Comparison of ENCODE assay signal across 11 cellular contexts in genomic region chr5:142685418-142686209, GRCh38. TPM values are rescaled to one million over a fixed set of nuclear protein-coding genes. Genes with fewer than 3 reads are reported as not detected.
A peak's percentile ranks its signal among the peaks of the same experiment; 100 is the strongest.
DNase-seq lines count a peak whose midpoint lies in the region; ATAC-seq and TF ChIP-seq lines count a peak whose summit lies in the region.
"Had no signal": no experiment of that assay in that cellular context is flagged by ENCODE, and none has a peak within 500 bp of the region (broad histone marks: within the 10 kb centered on the region; RNA-seq: fewer than 3 reads in every experiment).

Gene FGF1 (minus strand): TSS chr5:142686090. CDS start chr5:142614127, 71,963 bp downstream.

- H3K27ac ChIP-seq in HUES64 (ENCODE audit: low read depth, low read length): peak within 1 kb of the TSS; percentile 73; the same call in 1 of the 2 replicates
- no peak within 1 kb of the TSS for H3K27ac ChIP-seq in brain microvascular endothelial cell
- peak within 1 kb of the TSS; percentile 55 for H3K27ac ChIP-seq in iPS-18a (ENCODE audit: low read length)
- peak within 1 kb of the TSS; percentile 90 for H3K27ac ChIP-seq in smooth muscle cell (ENCODE audit: low read depth)

- H3K4me3 Mint-ChIP-seq in T-helper 2 cell treated with Interferon-gamma antibody and Interleukin-4, amounts not matched to agents 5 μg/mL and 100 μg/mL, for 36 hours: no peak within 1 kb of the TSS

- DNase-seq in brain microvascular endothelial cell (peak; percentile 76), smooth muscle cell (lab: John Stamatoyannopoulos, UW; ENCODE audit: unreplicated experiment) (no peak), NCI-H1694 (lab: John Stamatoyannopoulos, UW) (no peak), SW 1271 (lab: John Stamatoyannopoulos, UW) (no peak)
- no peak for DNase-seq in T-helper 2 cell treated with Interferon-gamma antibody and Interleukin-4, amounts not matched to agents 5 μg/mL and 100 μg/mL, for 36 hours (ENCODE audit: low spot score)
- DNase-seq: activated CD4-positive, alpha-beta T cell treated with anti-CD3 and anti-CD28 coated beads, Interleukin-2, amount 50 U/mL, for 1 hour; erythroblast; stimulated activated CD4-positive, alpha-beta T cell treated with anti-CD3 and anti-CD28 coated beads, Interleukin-12 subunit alpha, Interleukin-12 subunit beta, amount 100 ng/mL, for 4 hours had no signal

- TF ChIP-seq CTCF in brain microvascular endothelial cell (IDR thresholded peaks at IDR 0.05; ENCODE audit: low read depth, low read length, missing control alignments) (no peak), smooth muscle cell (IDR thresholded peaks at IDR 0.05; ENCODE audit: borderline replicate concordance, insufficient read depth, poor library complexity, severe bottlenecking) (no peak)

- H3K9me3 Mint-ChIP-seq in T-helper 2 cell treated with Interferon-gamma antibody and Interleukin-4, amounts not matched to agents 5 μg/mL and 100 μg/mL, for 36 hours: no peaks in the 10 kb centered on the region

- no peak for ATAC-seq in GM19463 (IDR thresholded peaks at IDR 0.05; ENCODE audit: unreplicated experiment)

- no peak within 1 kb of the TSS for H3K27ac Mint-ChIP-seq in T-helper 2 cell treated with Interferon-gamma antibody and Interleukin-4, amounts not matched to agents 5 μg/mL and 100 μg/mL, for 36 hours

- no peak within 1 kb of the TSS for H3K4me3 ChIP-seq in HUES64 (ENCODE audit: low read length)
- no peak within 1 kb of the TSS for H3K4me3 ChIP-seq in brain microvascular endothelial cell (ENCODE audit: low read depth, low read length)
- H3K4me3 ChIP-seq in iPS-18a (ENCODE audit: low read length): peak within 1 kb of the TSS; percentile 10
- no peak within 1 kb of the TSS for H3K4me3 ChIP-seq in smooth muscle cell

- peaks cover 11% of the 10 kb centered on the region for H3K27me3 Mint-ChIP-seq in T-helper 2 cell treated with Interferon-gamma antibody and Interleukin-4, amounts not matched to agents 5 μg/mL and 100 μg/mL, for 36 hours (ENCODE audit: low read depth)

- H3K36me3 ChIP-seq in HUES64 (ENCODE audit: insufficient read depth, low read length) (no peaks in the 10 kb centered on the region), brain microvascular endothelial cell (replicated peaks) (no peaks in the 10 kb centered on the region), iPS-18a (ENCODE audit: control insufficient read depth, low read depth, low read length) (no peaks in the 10 kb centered on the region), smooth muscle cell (ENCODE audit: low read depth) (no peaks in the 10 kb centered on the region)

- H3K36me3 Mint-ChIP-seq in T-helper 2 cell treated with Interferon-gamma antibody and Interleukin-4, amounts not matched to agents 5 μg/mL and 100 μg/mL, for 36 hours (ENCODE audit: low read depth): no peaks in the 10 kb centered on the region

- H3K27me3 ChIP-seq in HUES64 (ENCODE audit: insufficient read depth, low read length) (no peaks in the 10 kb centered on the region), brain microvascular endothelial cell (replicated peaks) (no peaks in the 10 kb centered on the region), iPS-18a (ENCODE audit: control insufficient read depth, insufficient read depth, low read length) (no peaks in the 10 kb centered on the region), smooth muscle cell (ENCODE audit: low read depth) (no peaks in the 10 kb centered on the region)

- no peaks in the 10 kb centered on the region for H4K20me1 ChIP-seq in smooth muscle cell (ENCODE audit: low read depth)

- in situ Hi-C loops in brain microvascular endothelial cell (cut with HindIII; ENCODE audit: low pct_ligation_motif_present, low sequenced_read_pairs): no loop called here

- peak within 1 kb of the TSS; percentile 67 for H3K4me2 ChIP-seq in smooth muscle cell

- H3K4me1 Mint-ChIP-seq in T-helper 2 cell treated with Interferon-gamma antibody and Interleukin-4, amounts not matched to agents 5 μg/mL and 100 μg/mL, for 36 hours (ENCODE audit: low read depth): no peaks in the 10 kb centered on the region

- H3K9ac ChIP-seq in HUES64 (ENCODE audit: low read depth, low read length): no peak within 1 kb of the TSS
- no peak within 1 kb of the TSS for H3K9ac ChIP-seq in iPS-18a (ENCODE audit: low read length)
- peak within 1 kb of the TSS; percentile 74 for H3K9ac ChIP-seq in smooth muscle cell (ENCODE audit: low read depth)

- H3K9me3 ChIP-seq in HUES64 (ENCODE audit: insufficient read depth, low read depth, low read length) (no peaks in the 10 kb centered on the region), iPS-18a (ENCODE audit: control insufficient read depth, low read depth, low read length) (no peaks in the 10 kb centered on the region), smooth muscle cell (replicated peaks; ENCODE audit: low read depth) (no peaks in the 10 kb centered on the region)

- no peaks in the 10 kb centered on the region for H3K79me2 ChIP-seq in smooth muscle cell (ENCODE audit: low read depth)

- 80% methylated on average over 12 of the region's 12 CpGs for WGBS in HUES64
- WGBS in smooth muscle cell (ENCODE audit: low lambda C conversion rate): 45% methylated on average over 12 of the region's 12 CpGs

- H3K4me1 ChIP-seq in HUES64 (ENCODE audit: insufficient read depth, low read length) (peaks cover 39% of the 10 kb centered on the region), iPS-18a (ENCODE audit: control insufficient read depth, low read depth, low read length) (peaks cover 39% of the 10 kb centered on the region), smooth muscle cell (ENCODE audit: low read depth) (peaks cover 15% of the 10 kb centered on the region)

- H3F3A ChIP-seq in smooth muscle cell (ENCODE audit: low read depth): peaks cover 26% of the 10 kb centered on the region

- H2AFZ ChIP-seq in smooth muscle cell (ENCODE audit: low read depth): no peak within 1 kb of the TSS

RNA-seq across cellular contexts. Expression of gene FGF1, which starts in this region (rescaled TPM):
- 0.40 TPM for polyA plus RNA-seq in HUES64 (2013, experiment 1 of 2)
- polyA plus RNA-seq in HUES64 (2013, experiment 2 of 2): 0.57 TPM
- total RNA-seq in smooth muscle cell: 36.5 and 111 TPM in 2 replicates
- polyA plus RNA-seq in smooth muscle cell: 50.2 and 91.7 TPM in 2 replicates
